ENCODE assay signal across 8 cellular contexts in genomic region chr16:27550582-27550920, GRCh38. TPM values are rescaled to one million over a fixed set of nuclear protein-coding genes. Genes with fewer than 3 reads are reported as not detected.
DNase-seq lines count a peak whose midpoint lies in the region; ATAC-seq and TF ChIP-seq lines count a peak whose summit lies in the region.

No MANE protein-coding gene starts in this region.

- TF ChIP-seq CTCF in C4-2B (conservative IDR thresholded peaks at IDR 0.05) (no peak), neural crest cell (conservative IDR thresholded peaks at IDR 0.05) (no peak)

- peak overlapping the region; percentile 77 for H3K27ac ChIP-seq in C4-2B

- H3K27ac Mint-ChIP-seq in effector memory CD8-positive, alpha-beta T cell, result peak overlapping the region; percentile 100
- peak overlapping the region; percentile 98 for H3K27ac Mint-ChIP-seq in neural crest cell (ENCODE audit: unreplicated experiment)

- peak; percentile 28 for DNase-seq in NAMALWA (ENCODE audit: low spot score)
- DNase-seq in effector memory CD8-positive, alpha-beta T cell, result no peak
- no peak for DNase-seq in neural crest cell (ENCODE audit: low read depth, low spot score)
- DNase-seq in C1 segment of cervical spinal cord (lab: John Stamatoyannopoulos, UW), result no peak
- DNase-seq in stimulated activated CD4-positive, alpha-beta T cell treated with anti-CD3 and anti-CD28 coated beads, Interleukin-2, amount 100 ng/mL, for 24 hours, result no peak
- DNase-seq in activated CD4-positive, CD25-positive, alpha-beta regulatory T cell (lab: John Stamatoyannopoulos, UW), result no peak

- H3K4me3 Mint-ChIP-seq in effector memory CD8-positive, alpha-beta T cell, result peak overlapping the region; percentile 100
- H3K4me3 Mint-ChIP-seq in neural crest cell, result peak overlapping the region; percentile 98

- peaks cover 25% of the 10 kb centered on the region for H3K36me3 Mint-ChIP-seq in effector memory CD8-positive, alpha-beta T cell (ENCODE audit: insufficient read depth)
- H3K36me3 Mint-ChIP-seq in neural crest cell (ENCODE audit: low read depth), result no peaks in the 10 kb centered on the region

- no peaks in the 10 kb centered on the region for H3K27me3 Mint-ChIP-seq in effector memory CD8-positive, alpha-beta T cell
- no peaks in the 10 kb centered on the region for H3K27me3 Mint-ChIP-seq in neural crest cell (ENCODE audit: low read depth)

- peaks cover 29 to 48% of the 10 kb centered on the region in 2 donors for H3K4me1 Mint-ChIP-seq in effector memory CD8-positive, alpha-beta T cell (ENCODE audit: low read depth in 2 of 2)
- H3K4me1 Mint-ChIP-seq in neural crest cell, result peaks cover 33% of the 10 kb centered on the region

- no peak for ATAC-seq in effector memory CD8-positive, alpha-beta T cell (replicated peaks)
- ATAC-seq in HG03439 (IDR thresholded peaks at IDR 0.05; ENCODE audit: unreplicated experiment), result no peak

- H3K9me3 Mint-ChIP-seq in effector memory CD8-positive, alpha-beta T cell, result no peaks in the 10 kb centered on the region
- no peaks in the 10 kb centered on the region for H3K9me3 Mint-ChIP-seq in neural crest cell

RNA-seq across cellular contexts. Expression of gene KATNIP, which starts 0.6 kb away (rescaled TPM):
- total RNA-seq in neural crest cell, result 24.3 and 27.6 TPM in 2 replicates

RNA-seq across cellular contexts. Expression of gene GTF3C1, which starts 0.8 kb away (rescaled TPM):
- total RNA-seq in neural crest cell, result 123 and 125 TPM in 2 replicates
